In genomic region chr1:33383974-33384767, GRCh38 we compare ENCODE assay signal across 1 cellular context.
TF ChIP-seq lines count a peak whose summit lies in the region.

No MANE protein-coding gene starts in this region.

TF ChIP-seq in GM23338, 12 proteins besides CTCF, POLR2A, EP300 and RAD21:
- TF ChIP-seq ZNF462 (CRISPR knock-in tag; IDR thresholded peaks at IDR 0.05), result no peak
- TF ChIP-seq ZNF114 (CRISPR knock-in tag; IDR thresholded peaks at IDR 0.05), result no peak
- no peak for TF ChIP-seq JUNB (IDR thresholded peaks at IDR 0.05; ENCODE audit: unreplicated experiment)
- TF ChIP-seq POLR2AphosphoS5 (IDR thresholded peaks at IDR 0.05; ENCODE audit: low read depth), result no peak
- TF ChIP-seq NANOG (IDR thresholded peaks at IDR 0.05; ENCODE audit: borderline replicate concordance), result no peak
- TF ChIP-seq STAT1 (IDR thresholded peaks at IDR 0.05; ENCODE audit: unreplicated experiment), result no peak
- TF ChIP-seq REST (IDR thresholded peaks at IDR 0.05; ENCODE audit: unreplicated experiment), result no peak
- TF ChIP-seq EZH2phosphoT487 (IDR thresholded peaks at IDR 0.05; ENCODE audit: unreplicated experiment), result no peak
- no peak for TF ChIP-seq ZNF331 (CRISPR knock-in tag; IDR thresholded peaks at IDR 0.05; ENCODE audit: low read depth)
- no peak for TF ChIP-seq EZH2 (IDR thresholded peaks at IDR 0.05; ENCODE audit: low read depth, unreplicated experiment)
- no peak for TF ChIP-seq CREB1 (CRISPR knock-in tag; IDR thresholded peaks at IDR 0.05; ENCODE audit: low read depth)
- TF ChIP-seq ETS1 (IDR thresholded peaks at IDR 0.05), result no peak
